2 cellular contexts compared by ENCODE assay signal in the genomic region with DNA sequence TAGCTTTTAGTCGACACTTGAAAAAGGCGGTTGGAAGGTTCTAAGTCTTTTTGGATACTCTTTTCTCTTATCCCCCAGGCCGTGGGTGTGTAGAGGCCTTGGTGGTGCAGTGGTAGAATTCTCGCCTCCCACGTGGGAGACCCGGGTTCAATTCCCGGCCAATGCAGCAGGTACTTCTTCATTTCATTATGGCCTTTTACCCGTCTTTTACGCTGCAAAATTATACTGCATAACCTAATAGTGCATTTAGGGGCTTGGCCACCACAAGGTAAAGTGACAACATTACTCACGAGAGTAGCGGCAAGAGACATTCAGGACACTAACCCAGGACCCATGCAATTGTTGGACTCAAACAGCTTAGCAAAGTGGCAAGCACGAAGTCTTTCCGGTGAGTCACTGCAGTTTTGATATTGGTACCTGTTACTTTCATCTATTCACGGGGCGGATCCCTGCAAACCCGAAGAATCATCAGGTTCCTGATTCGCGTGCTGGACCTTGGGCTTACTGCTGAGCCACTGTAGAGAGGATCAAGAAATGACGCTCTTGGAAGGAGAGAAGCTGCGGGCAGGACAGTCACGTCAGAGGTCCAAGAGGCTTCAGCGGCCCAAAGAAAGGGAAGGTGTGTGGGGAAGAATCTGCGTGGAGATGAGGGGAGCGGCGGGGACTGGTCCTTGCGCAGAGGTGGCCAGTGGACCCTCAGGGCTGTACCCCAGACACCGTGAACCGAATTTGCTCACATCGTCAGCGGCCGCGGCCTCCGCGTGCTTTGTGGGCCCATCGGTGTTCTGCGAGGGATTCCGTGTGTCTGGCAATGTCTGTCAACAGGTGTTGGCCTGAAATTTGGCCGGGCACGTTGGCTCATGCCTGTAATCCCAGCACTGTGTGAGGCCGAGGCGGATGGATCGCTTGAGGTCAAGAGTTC.
TF ChIP-seq lines count a peak whose summit lies in the region.

No MANE protein-coding gene starts in this region.

TF ChIP-seq in WTC11, 78 proteins besides CTCF, POLR2A, EP300 and RAD21 (continued from another document):
- TF ChIP-seq, protein P1, sequence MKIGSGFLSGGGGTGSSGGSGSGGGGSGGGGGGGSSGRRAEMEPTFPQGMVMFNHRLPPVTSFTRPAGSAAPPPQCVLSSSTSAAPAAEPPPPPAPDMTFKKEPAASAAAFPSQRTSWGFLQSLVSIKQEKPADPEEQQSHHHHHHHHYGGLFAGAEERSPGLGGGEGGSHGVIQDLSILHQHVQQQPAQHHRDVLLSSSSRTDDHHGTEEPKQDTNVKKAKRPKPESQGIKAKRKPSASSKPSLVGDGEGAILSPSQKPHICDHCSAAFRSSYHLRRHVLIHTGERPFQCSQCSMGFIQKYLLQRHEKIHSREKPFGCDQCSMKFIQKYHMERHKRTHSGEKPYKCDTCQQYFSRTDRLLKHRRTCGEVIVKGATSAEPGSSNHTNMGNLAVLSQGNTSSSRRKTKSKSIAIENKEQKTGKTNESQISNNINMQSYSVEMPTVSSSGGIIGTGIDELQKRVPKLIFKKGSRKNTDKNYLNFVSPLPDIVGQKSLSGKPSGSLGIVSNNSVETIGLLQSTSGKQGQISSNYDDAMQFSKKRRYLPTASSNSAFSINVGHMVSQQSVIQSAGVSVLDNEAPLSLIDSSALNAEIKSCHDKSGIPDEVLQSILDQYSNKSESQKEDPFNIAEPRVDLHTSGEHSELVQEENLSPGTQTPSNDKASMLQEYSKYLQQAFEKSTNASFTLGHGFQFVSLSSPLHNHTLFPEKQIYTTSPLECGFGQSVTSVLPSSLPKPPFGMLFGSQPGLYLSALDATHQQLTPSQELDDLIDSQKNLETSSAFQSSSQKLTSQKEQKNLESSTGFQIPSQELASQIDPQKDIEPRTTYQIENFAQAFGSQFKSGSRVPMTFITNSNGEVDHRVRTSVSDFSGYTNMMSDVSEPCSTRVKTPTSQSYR (CRISPR knock-in tag; IDR thresholded peaks at IDR 0.05) = 0 out of 2 replicates have a peak, but pooled peaks have one; percentile 27
- 0 out of 2 replicates have a peak, but pooled peaks have one; percentile 67 for TF ChIP-seq FOXP1 (CRISPR knock-in tag; IDR thresholded peaks at IDR 0.05; ENCODE audit: borderline replicate concordance)

TF ChIP-seq in H1, 55 proteins besides CTCF, POLR2A, EP300 and RAD21 (continued from another document):
- TF ChIP-seq SAP30 (IDR thresholded peaks at IDR 0.05; ENCODE audit: insufficient read depth, insufficient replicate concordance, low read length) (no peak), NRF1 (IDR thresholded peaks at IDR 0.05; ENCODE audit: low read depth, low read length) (peak; percentile 43; the same call in 1 of the 2 replicates), BCL11A (IDR thresholded peaks at IDR 0.05; ENCODE audit: low read depth in 2 of 2, low read length in 2 of 2) (no peak), TCF12 (IDR thresholded peaks at IDR 0.05; ENCODE audit: low read depth, low read length) (no peak), CBX5 (IDR thresholded peaks at IDR 0.05; ENCODE audit: low read depth, low read length) (no peak), CREB1 (IDR thresholded peaks at IDR 0.05) (no peak), SIRT6 (IDR thresholded peaks at IDR 0.05; ENCODE audit: low read length) (no peak), POLR2AphosphoS5 (IDR thresholded peaks at IDR 0.05; ENCODE audit: low read depth, low read length) (no peak), TAF7 (optimal IDR thresholded peaks at IDR 0.05; ENCODE audit: borderline replicate concordance, low read depth, low read length) (no peak), KDM4A (IDR thresholded peaks at IDR 0.05; ENCODE audit: low read depth, low read length, severe bottlenecking) (no peak), CEBPB (IDR thresholded peaks at IDR 0.05; ENCODE audit: low read depth, low read length) (peak; percentile 71; the same call in 1 of the 2 replicates), EGR1 (IDR thresholded peaks at IDR 0.05; ENCODE audit: borderline replicate concordance, low read depth, low read length) (no peak), KDM1A (IDR thresholded peaks at IDR 0.05; ENCODE audit: borderline replicate concordance, low read length) (0 out of 2 replicates have a peak, but pooled peaks have one; percentile 34), PHF8 (conservative IDR thresholded peaks at IDR 0.05; ENCODE audit: low read depth, low read length) (no peak), CHD2 (IDR thresholded peaks at IDR 0.05; ENCODE audit: low read length) (no peak), JUND (IDR thresholded peaks at IDR 0.05; ENCODE audit: low read length) (no peak), RFX5 (IDR thresholded peaks at IDR 0.05; ENCODE audit: borderline replicate concordance, low read depth, low read length) (no peak), CBX8 (IDR thresholded peaks at IDR 0.05; ENCODE audit: borderline replicate concordance, low read depth, low read length) (no peak), HDAC6 (IDR thresholded peaks at IDR 0.05; ENCODE audit: low read depth, low read length) (no peak), SP1 (IDR thresholded peaks at IDR 0.05; ENCODE audit: low read depth, low read length) (no peak), SP2 (IDR thresholded peaks at IDR 0.05; ENCODE audit: low read length) (no peak), EZH2 (IDR thresholded peaks at IDR 0.05; ENCODE audit: low read depth, low read length, severe bottlenecking) (peak; percentile 29), TEAD4 (IDR thresholded peaks at IDR 0.05; ENCODE audit: low read depth, low read length) (peak; percentile 41; the same call in 1 of the 2 replicates), RNF2 (IDR thresholded peaks at IDR 0.05; ENCODE audit: borderline replicate concordance, low read depth, low read length, missing control alignments, poor library complexity, severe bottlenecking) (peak; percentile 30), GABPA (IDR thresholded peaks at IDR 0.05; ENCODE audit: borderline replicate concordance, insufficient read depth, low read length) (no peak; the same call in 1 of the 2 replicates)
- TF ChIP-seq, protein P2, sequence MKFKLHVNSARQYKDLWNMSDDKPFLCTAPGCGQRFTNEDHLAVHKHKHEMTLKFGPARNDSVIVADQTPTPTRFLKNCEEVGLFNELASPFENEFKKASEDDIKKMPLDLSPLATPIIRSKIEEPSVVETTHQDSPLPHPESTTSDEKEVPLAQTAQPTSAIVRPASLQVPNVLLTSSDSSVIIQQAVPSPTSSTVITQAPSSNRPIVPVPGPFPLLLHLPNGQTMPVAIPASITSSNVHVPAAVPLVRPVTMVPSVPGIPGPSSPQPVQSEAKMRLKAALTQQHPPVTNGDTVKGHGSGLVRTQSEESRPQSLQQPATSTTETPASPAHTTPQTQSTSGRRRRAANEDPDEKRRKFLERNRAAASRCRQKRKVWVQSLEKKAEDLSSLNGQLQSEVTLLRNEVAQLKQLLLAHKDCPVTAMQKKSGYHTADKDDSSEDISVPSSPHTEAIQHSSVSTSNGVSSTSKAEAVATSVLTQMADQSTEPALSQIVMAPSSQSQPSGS (IDR thresholded peaks at IDR 0.05; ENCODE audit: low read length) = no peak
- TF ChIP-seq, protein P3, sequence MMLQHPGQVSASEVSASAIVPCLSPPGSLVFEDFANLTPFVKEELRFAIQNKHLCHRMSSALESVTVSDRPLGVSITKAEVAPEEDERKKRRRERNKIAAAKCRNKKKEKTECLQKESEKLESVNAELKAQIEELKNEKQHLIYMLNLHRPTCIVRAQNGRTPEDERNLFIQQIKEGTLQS (IDR thresholded peaks at IDR 0.05; ENCODE audit: insufficient read depth, low read depth, low read length) = no peak
- TF ChIP-seq, protein P4, sequence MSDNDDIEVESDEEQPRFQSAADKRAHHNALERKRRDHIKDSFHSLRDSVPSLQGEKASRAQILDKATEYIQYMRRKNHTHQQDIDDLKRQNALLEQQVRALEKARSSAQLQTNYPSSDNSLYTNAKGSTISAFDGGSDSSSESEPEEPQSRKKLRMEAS (IDR thresholded peaks at IDR 0.05) = no peak
- TF ChIP-seq, protein P5, sequence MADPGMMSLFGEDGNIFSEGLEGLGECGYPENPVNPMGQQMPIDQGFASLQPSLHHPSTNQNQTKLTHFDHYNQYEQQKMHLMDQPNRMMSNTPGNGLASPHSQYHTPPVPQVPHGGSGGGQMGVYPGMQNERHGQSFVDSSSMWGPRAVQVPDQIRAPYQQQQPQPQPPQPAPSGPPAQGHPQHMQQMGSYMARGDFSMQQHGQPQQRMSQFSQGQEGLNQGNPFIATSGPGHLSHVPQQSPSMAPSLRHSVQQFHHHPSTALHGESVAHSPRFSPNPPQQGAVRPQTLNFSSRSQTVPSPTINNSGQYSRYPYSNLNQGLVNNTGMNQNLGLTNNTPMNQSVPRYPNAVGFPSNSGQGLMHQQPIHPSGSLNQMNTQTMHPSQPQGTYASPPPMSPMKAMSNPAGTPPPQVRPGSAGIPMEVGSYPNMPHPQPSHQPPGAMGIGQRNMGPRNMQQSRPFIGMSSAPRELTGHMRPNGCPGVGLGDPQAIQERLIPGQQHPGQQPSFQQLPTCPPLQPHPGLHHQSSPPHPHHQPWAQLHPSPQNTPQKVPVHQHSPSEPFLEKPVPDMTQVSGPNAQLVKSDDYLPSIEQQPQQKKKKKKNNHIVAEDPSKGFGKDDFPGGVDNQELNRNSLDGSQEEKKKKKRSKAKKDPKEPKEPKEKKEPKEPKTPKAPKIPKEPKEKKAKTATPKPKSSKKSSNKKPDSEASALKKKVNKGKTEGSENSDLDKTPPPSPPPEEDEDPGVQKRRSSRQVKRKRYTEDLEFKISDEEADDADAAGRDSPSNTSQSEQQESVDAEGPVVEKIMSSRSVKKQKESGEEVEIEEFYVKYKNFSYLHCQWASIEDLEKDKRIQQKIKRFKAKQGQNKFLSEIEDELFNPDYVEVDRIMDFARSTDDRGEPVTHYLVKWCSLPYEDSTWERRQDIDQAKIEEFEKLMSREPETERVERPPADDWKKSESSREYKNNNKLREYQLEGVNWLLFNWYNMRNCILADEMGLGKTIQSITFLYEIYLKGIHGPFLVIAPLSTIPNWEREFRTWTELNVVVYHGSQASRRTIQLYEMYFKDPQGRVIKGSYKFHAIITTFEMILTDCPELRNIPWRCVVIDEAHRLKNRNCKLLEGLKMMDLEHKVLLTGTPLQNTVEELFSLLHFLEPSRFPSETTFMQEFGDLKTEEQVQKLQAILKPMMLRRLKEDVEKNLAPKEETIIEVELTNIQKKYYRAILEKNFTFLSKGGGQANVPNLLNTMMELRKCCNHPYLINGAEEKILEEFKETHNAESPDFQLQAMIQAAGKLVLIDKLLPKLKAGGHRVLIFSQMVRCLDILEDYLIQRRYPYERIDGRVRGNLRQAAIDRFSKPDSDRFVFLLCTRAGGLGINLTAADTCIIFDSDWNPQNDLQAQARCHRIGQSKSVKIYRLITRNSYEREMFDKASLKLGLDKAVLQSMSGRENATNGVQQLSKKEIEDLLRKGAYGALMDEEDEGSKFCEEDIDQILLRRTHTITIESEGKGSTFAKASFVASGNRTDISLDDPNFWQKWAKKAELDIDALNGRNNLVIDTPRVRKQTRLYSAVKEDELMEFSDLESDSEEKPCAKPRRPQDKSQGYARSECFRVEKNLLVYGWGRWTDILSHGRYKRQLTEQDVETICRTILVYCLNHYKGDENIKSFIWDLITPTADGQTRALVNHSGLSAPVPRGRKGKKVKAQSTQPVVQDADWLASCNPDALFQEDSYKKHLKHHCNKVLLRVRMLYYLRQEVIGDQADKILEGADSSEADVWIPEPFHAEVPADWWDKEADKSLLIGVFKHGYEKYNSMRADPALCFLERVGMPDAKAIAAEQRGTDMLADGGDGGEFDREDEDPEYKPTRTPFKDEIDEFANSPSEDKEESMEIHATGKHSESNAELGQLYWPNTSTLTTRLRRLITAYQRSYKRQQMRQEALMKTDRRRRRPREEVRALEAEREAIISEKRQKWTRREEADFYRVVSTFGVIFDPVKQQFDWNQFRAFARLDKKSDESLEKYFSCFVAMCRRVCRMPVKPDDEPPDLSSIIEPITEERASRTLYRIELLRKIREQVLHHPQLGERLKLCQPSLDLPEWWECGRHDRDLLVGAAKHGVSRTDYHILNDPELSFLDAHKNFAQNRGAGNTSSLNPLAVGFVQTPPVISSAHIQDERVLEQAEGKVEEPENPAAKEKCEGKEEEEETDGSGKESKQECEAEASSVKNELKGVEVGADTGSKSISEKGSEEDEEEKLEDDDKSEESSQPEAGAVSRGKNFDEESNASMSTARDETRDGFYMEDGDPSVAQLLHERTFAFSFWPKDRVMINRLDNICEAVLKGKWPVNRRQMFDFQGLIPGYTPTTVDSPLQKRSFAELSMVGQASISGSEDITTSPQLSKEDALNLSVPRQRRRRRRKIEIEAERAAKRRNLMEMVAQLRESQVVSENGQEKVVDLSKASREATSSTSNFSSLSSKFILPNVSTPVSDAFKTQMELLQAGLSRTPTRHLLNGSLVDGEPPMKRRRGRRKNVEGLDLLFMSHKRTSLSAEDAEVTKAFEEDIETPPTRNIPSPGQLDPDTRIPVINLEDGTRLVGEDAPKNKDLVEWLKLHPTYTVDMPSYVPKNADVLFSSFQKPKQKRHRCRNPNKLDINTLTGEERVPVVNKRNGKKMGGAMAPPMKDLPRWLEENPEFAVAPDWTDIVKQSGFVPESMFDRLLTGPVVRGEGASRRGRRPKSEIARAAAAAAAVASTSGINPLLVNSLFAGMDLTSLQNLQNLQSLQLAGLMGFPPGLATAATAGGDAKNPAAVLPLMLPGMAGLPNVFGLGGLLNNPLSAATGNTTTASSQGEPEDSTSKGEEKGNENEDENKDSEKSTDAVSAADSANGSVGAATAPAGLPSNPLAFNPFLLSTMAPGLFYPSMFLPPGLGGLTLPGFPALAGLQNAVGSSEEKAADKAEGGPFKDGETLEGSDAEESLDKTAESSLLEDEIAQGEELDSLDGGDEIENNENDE (IDR thresholded peaks at IDR 0.05; ENCODE audit: insufficient replicate concordance, low read length) = no peak
- TF ChIP-seq, protein P6, sequence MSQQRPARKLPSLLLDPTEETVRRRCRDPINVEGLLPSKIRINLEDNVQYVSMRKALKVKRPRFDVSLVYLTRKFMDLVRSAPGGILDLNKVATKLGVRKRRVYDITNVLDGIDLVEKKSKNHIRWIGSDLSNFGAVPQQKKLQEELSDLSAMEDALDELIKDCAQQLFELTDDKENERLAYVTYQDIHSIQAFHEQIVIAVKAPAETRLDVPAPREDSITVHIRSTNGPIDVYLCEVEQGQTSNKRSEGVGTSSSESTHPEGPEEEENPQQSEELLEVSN (IDR thresholded peaks at IDR 0.05) = no peak
